In genomic region chr5:96795626-96796025, GRCh38 we compare ENCODE assay signal across 13 cellular contexts.
"Had no signal": no experiment of that assay in that cellular context is flagged by ENCODE, and none has a peak within 500 bp of the region (broad histone marks: within the 10 kb centered on the region; RNA-seq: fewer than 3 reads in every experiment).

No MANE protein-coding gene starts in this region.

- H3K4me3 ChIP-seq: colonic mucosa, esophagus squamous epithelium, left ventricle myocardium inferior, SJCRH30, transverse colon had no signal

- H3K27me3 ChIP-seq: colonic mucosa, esophagus squamous epithelium, SJCRH30, transverse colon had no signal

- H3K27ac Mint-ChIP-seq: stimulated activated naive B cell treated with anti-CD40 and anti-IgM and Interleukin-4, amounts not matched to agents 10 μg/mL and 1 μg/mL and 100 μg/mL, for 72 hours had no signal

- H3K36me3 ChIP-seq: SJCRH30 had no signal

- H3K4me1 ChIP-seq: colonic mucosa, SJCRH30 had no signal

- H3K9me3 ChIP-seq: colonic mucosa, esophagus squamous epithelium, left ventricle myocardium inferior, SJCRH30, transverse colon had no signal

- H3K9me3 Mint-ChIP-seq: stimulated activated naive B cell treated with anti-CD40 and anti-IgM and Interleukin-4, amounts not matched to agents 10 μg/mL and 1 μg/mL and 100 μg/mL, for 72 hours had no signal

- ATAC-seq: stimulated activated naive B cell treated with anti-CD40 and anti-IgM and Interleukin-4, amounts not matched to agents 10 μg/mL and 1 μg/mL and 100 μg/mL, for 72 hours had no signal

- DNase-seq: activated CD4-positive, CD25-positive, alpha-beta regulatory T cell; activated gamma-delta T cell; colonic mucosa; esophagus squamous epithelium; hippocampal formation; left ventricle myocardium inferior; naive B cell; nucleus accumbens; posterior cingulate gyrus; SJCRH30; stimulated activated naive B cell treated with anti-CD40 and anti-IgM and Interleukin-4, amounts not matched to agents 10 μg/mL and 1 μg/mL and 100 μg/mL, for 72 hours; substantia nigra; transverse colon had no signal

- H3K27me3 Mint-ChIP-seq: naive B cell; stimulated activated naive B cell treated with anti-CD40 and anti-IgM and Interleukin-4, amounts not matched to agents 10 μg/mL and 1 μg/mL and 100 μg/mL, for 72 hours had no signal

- H3K4me3 Mint-ChIP-seq: naive B cell; stimulated activated naive B cell treated with anti-CD40 and anti-IgM and Interleukin-4, amounts not matched to agents 10 μg/mL and 1 μg/mL and 100 μg/mL, for 72 hours had no signal

- H3K27ac ChIP-seq: colonic mucosa, esophagus squamous epithelium, left ventricle myocardium inferior, SJCRH30, transverse colon had no signal
